ENCODE assay signal across 19 cellular contexts in genomic region chr9:122332643-122333042, GRCh38.
"Had no signal": no experiment of that assay in that cellular context is flagged by ENCODE, and none has a peak within 500 bp of the region (broad histone marks: within the 10 kb centered on the region; RNA-seq: fewer than 3 reads in every experiment).

No MANE protein-coding gene starts in this region.

- H3K4me3 ChIP-seq: coronary artery, dorsolateral prefrontal cortex, esophagus muscularis mucosa, gastrocnemius medialis, heart right ventricle, right atrium auricular region, sigmoid colon had no signal

- H3K27me3 ChIP-seq: dorsolateral prefrontal cortex, esophagus muscularis mucosa, gastrocnemius medialis, right atrium auricular region, sigmoid colon had no signal

- H3K36me3 Mint-ChIP-seq: natural killer cell treated with Interleukin-12 subunit alpha and Interleukin-12 subunit beta and Interleukin-15 and Interleukin-18, amount 100 ng/mL, for 72 hours had no signal

- DNase-seq: dorsolateral prefrontal cortex; effector CD8-positive, alpha-beta T cell; gastrocnemius medialis; hypothalamus; kidney glomerular epithelial cell; mammary epithelial cell; sigmoid colon; small intestine; stimulated activated CD4-positive, alpha-beta T cell treated with anti-CD3 and anti-CD28 coated beads, Interleukin-12 subunit alpha, Interleukin-12 subunit beta, amount 100 ng/mL, for 4 hours; stimulated activated naive CD4-positive, alpha-beta T cell treated with Interleukin-2 at 50 U/mL for 16 hours; trophoblast cell had no signal

- FAIRE-seq: endometrium, islet of Langerhans, small intestine had no signal

- H3K9me3 ChIP-seq: esophagus muscularis mucosa, gastrocnemius medialis, heart right ventricle, right atrium auricular region, sigmoid colon had no signal

- H3K27ac Mint-ChIP-seq: natural killer cell treated with Interleukin-12 subunit alpha and Interleukin-12 subunit beta and Interleukin-15 and Interleukin-18, amount 100 ng/mL, for 72 hours had no signal

- H3K27me3 Mint-ChIP-seq: natural killer cell treated with Interleukin-12 subunit alpha and Interleukin-12 subunit beta and Interleukin-15 and Interleukin-18, amount 100 ng/mL, for 72 hours had no signal

- H3K4me1 ChIP-seq: sigmoid colon had no signal

- H3K36me3 ChIP-seq: gastrocnemius medialis, right atrium auricular region had no signal

- H3K9me3 Mint-ChIP-seq: natural killer cell treated with Interleukin-12 subunit alpha and Interleukin-12 subunit beta and Interleukin-15 and Interleukin-18, amount 100 ng/mL, for 72 hours had no signal

- H3K27ac ChIP-seq: coronary artery, dorsolateral prefrontal cortex, epithelial cell of prostate, gastrocnemius medialis, heart right ventricle, right atrium auricular region, sigmoid colon had no signal

- ATAC-seq: gastrocnemius medialis had no signal

- H3K4me3 Mint-ChIP-seq: natural killer cell treated with Interleukin-12 subunit alpha and Interleukin-12 subunit beta and Interleukin-15 and Interleukin-18, amount 100 ng/mL, for 72 hours had no signal
